ENCODE assay signal across 9 cellular contexts in genomic region chr9:113649054-113649453, GRCh38.
DNase-seq lines count a peak whose midpoint lies in the region; ATAC-seq and TF ChIP-seq lines count a peak whose summit lies in the region.
"Had no signal": no experiment of that assay in that cellular context is flagged by ENCODE, and none has a peak within 500 bp of the region (broad histone marks: within the 10 kb centered on the region; RNA-seq: fewer than 3 reads in every experiment).

No MANE protein-coding gene starts in this region.

- no peak for ATAC-seq in HG03095 (IDR thresholded peaks at IDR 0.05; ENCODE audit: unreplicated experiment)
- no peak for ATAC-seq in HG03175 (IDR thresholded peaks at IDR 0.05; ENCODE audit: unreplicated experiment)
- ATAC-seq in GM19467 (IDR thresholded peaks at IDR 0.05; ENCODE audit: unreplicated experiment), result no peak
- no peak for ATAC-seq in naive thymus-derived CD8-positive, alpha-beta T cell
- ATAC-seq: body of pancreas had no signal

- no peaks in the 10 kb centered on the region for H3K9me3 Mint-ChIP-seq in naive thymus-derived CD8-positive, alpha-beta T cell

- peak; percentile 86 for DNase-seq in AG10803 (ENCODE audit: low read depth)
- peak; percentile 89 for DNase-seq in NCI-H2029 (lab: John Stamatoyannopoulos, UW)
- DNase-seq in ecto neural progenitor cell (ENCODE audit: low spot score), result peak; percentile 46
- peak; percentile 60 for DNase-seq in middle frontal gyrus (ENCODE audit: extremely low spot score, low spot score)
- no peak for DNase-seq in naive thymus-derived CD8-positive, alpha-beta T cell

- peak; percentile 2; the same call in 1 of the 2 replicates for TF ChIP-seq CTCF in AG10803 (conservative IDR thresholded peaks at IDR 0.05; ENCODE audit: low read length)

- H3K4me1 Mint-ChIP-seq in naive thymus-derived CD8-positive, alpha-beta T cell, result no peaks in the 10 kb centered on the region

- H3K4me3 ChIP-seq in AG10803 (ENCODE audit: low read length), result no peak overlapping the region
- H3K4me3 ChIP-seq: body of pancreas had no signal

- POLR2A ChIA-PET in naive thymus-derived CD8-positive, alpha-beta T cell (lab: Charles Lee), result no interaction called here

- H3K27me3 Mint-ChIP-seq in naive thymus-derived CD8-positive, alpha-beta T cell, result peaks cover 0 to 9% (median 2%) of the 10 kb centered on the region in 5 donors

- H3K36me3 Mint-ChIP-seq in naive thymus-derived CD8-positive, alpha-beta T cell, result no peaks in the 10 kb centered on the region

- no peak overlapping the region for H3K4me3 Mint-ChIP-seq in naive thymus-derived CD8-positive, alpha-beta T cell

- no peak overlapping the region for H3K27ac Mint-ChIP-seq in naive thymus-derived CD8-positive, alpha-beta T cell

Comparison
In these comparisons a context has a peak if more than half of its experiments do, and no peak if none do; other contexts are left out.
1. DNase-seq: peak in AG10803 (single experiment), NCI-H2029 (single experiment), ecto neural progenitor cell (single experiment) and middle frontal gyrus (single experiment); none in naive thymus-derived CD8-positive, alpha-beta T cell (0 of 10).